In the genomic region with DNA sequence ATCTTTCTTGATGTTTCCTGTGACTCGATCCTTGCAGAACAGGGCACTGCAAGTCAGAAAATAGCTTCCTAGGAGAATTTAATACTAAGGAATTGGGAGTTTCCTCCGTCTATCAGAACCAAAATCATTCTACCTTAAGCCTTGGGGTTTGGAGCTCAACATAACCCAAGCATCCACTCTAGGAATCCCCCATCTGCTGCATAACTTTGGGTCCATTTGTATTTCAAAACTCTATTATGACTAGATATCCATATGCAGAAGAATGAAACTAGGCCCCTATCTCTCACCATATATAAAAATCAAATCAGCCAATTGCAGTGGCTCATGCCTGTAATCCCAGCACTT, we compare ENCODE assay signal across 13 cellular contexts.
A peak's percentile ranks its signal among the peaks of the same experiment; 100 is the strongest.
DNase-seq lines count a peak whose midpoint lies in the region; ATAC-seq, FAIRE-seq and TF ChIP-seq lines count a peak whose summit lies in the region.
"Had no signal": no experiment of that assay in that cellular context is flagged by ENCODE, and none has a peak within 500 bp of the region (broad histone marks: within the 10 kb centered on the region; RNA-seq: fewer than 3 reads in every experiment).

No MANE protein-coding gene starts in this region.

- no peak for FAIRE-seq in RCC 7860 (lab: Jason Lieb, UNC)

- peaks cover 24 to 32% of the 10 kb centered on the region in 2 donors for H3K4me1 Mint-ChIP-seq in natural killer cell treated with Interleukin-12 subunit alpha and Interleukin-12 subunit beta and Interleukin-15 and Interleukin-18, amount 100 ng/mL, for 72 hours (ENCODE audit: low read depth in 2 of 2)
- H3K4me1 Mint-ChIP-seq in natural killer cell: peaks cover 0 to 7% of the 10 kb centered on the region in 2 donors
- H3K4me1 Mint-ChIP-seq in activated naive CD8-positive, alpha-beta T cell (ENCODE audit: low read depth): peaks cover 51% of the 10 kb centered on the region

- intact Hi-C loops in natural killer cell (cut with micrococcal nuclease) (no loop called here), transverse colon (cut with DNase I; ENCODE audit: low total_unique reads) (no loop called here)

- peak overlapping the region; percentile 77 to 87 (median 86) for H3K27ac ChIP-seq in transverse colon
- H3K27ac ChIP-seq: cardiac muscle cell, right lobe of liver had no signal

- peak overlapping the region; percentile 28 for H3K4me3 Mint-ChIP-seq in natural killer cell treated with Interleukin-12 subunit alpha and Interleukin-12 subunit beta and Interleukin-15 and Interleukin-18, amount 100 ng/mL, for 72 hours
- no peak overlapping the region for H3K4me3 Mint-ChIP-seq in natural killer cell
- H3K4me3 Mint-ChIP-seq in activated naive CD8-positive, alpha-beta T cell: no peak overlapping the region

- no peak for TF ChIP-seq POLR2A in transverse colon (IDR thresholded peaks at IDR 0.05)

- no peaks in the 10 kb centered on the region for H3K36me3 ChIP-seq in transverse colon
- H3K36me3 ChIP-seq: cardiac muscle cell, right lobe of liver had no signal

- no peak for TF ChIP-seq CTCF in natural killer cell (IDR thresholded peaks at IDR 0.05)
- TF ChIP-seq CTCF in transverse colon (IDR thresholded peaks at IDR 0.05): no peak

- H3K27me3 ChIP-seq in transverse colon: no peaks in the 10 kb centered on the region
- H3K27me3 ChIP-seq: cardiac muscle cell, right lobe of liver had no signal

- no peak for ATAC-seq in natural killer cell treated with Interleukin-12 subunit alpha and Interleukin-12 subunit beta and Interleukin-15 and Interleukin-18, amount 100 ng/mL, for 72 hours
- ATAC-seq in natural killer cell (no peak), HG02973 (IDR thresholded peaks at IDR 0.05; ENCODE audit: unreplicated experiment) (peak; percentile 9), HG03280 (IDR thresholded peaks at IDR 0.05; ENCODE audit: unreplicated experiment) (no peak)
- ATAC-seq: right lobe of liver had no signal

- H3K36me3 Mint-ChIP-seq in natural killer cell treated with Interleukin-12 subunit alpha and Interleukin-12 subunit beta and Interleukin-15 and Interleukin-18, amount 100 ng/mL, for 72 hours: peaks cover 5% of the 10 kb centered on the region
- no peaks in the 10 kb centered on the region for H3K36me3 Mint-ChIP-seq in natural killer cell
- peaks cover 8% of the 10 kb centered on the region for H3K36me3 Mint-ChIP-seq in activated naive CD8-positive, alpha-beta T cell

- no peak for TF ChIP-seq EP300 in transverse colon (IDR thresholded peaks at IDR 0.05; ENCODE audit: low read depth)

- in situ Hi-C loops in transverse colon (cut with MboI; ENCODE audit: low pct_ligation_motif_present in 1 of 4, low pct_unique_long_range_greater_than_20kb in 1 of 4, low sequenced_read_pairs in 3 of 4): loop anchor here in 2 of 4 donors (25.0 kb wide), 2 partner anchors 169 to 519 kb away; no protein-coding TSS in a partner anchor

- H3K27ac Mint-ChIP-seq in natural killer cell treated with Interleukin-12 subunit alpha and Interleukin-12 subunit beta and Interleukin-15 and Interleukin-18, amount 100 ng/mL, for 72 hours: peak overlapping the region; percentile 44 to 56
- no peak overlapping the region for H3K27ac Mint-ChIP-seq in natural killer cell
- peak overlapping the region; percentile 46 for H3K27ac Mint-ChIP-seq in activated naive CD8-positive, alpha-beta T cell

- 50% methylated on average over 2 of the region's 2 CpGs; no CpG with 5 or more reads in 1 of the 2 donors for WGBS in transverse colon (ENCODE audit: low coverage in 1 of 2), 2 donors

- peaks cover 0 to 2% of the 10 kb centered on the region in 2 donors for H3K27me3 Mint-ChIP-seq in natural killer cell treated with Interleukin-12 subunit alpha and Interleukin-12 subunit beta and Interleukin-15 and Interleukin-18, amount 100 ng/mL, for 72 hours
- peaks cover 0 to 2% of the 10 kb centered on the region in 2 donors for H3K27me3 Mint-ChIP-seq in natural killer cell (ENCODE audit: low read depth in 2 of 2)
- H3K27me3 Mint-ChIP-seq in activated naive CD8-positive, alpha-beta T cell: no peaks in the 10 kb centered on the region

- H3K9me3 ChIP-seq in transverse colon: peaks cover 0 to 5% of the 10 kb centered on the region in 2 donors
- H3K9me3 ChIP-seq: right lobe of liver had no signal

- no peak overlapping the region for H3K4me3 ChIP-seq in transverse colon
- H3K4me3 ChIP-seq: cardiac muscle cell, right lobe of liver had no signal

- H3K4me1 ChIP-seq in transverse colon: peaks cover 13 to 42% (median 33%) of the 10 kb centered on the region in 4 donors
- H3K4me1 ChIP-seq: right lobe of liver had no signal

- H3K9me3 Mint-ChIP-seq in natural killer cell treated with Interleukin-12 subunit alpha and Interleukin-12 subunit beta and Interleukin-15 and Interleukin-18, amount 100 ng/mL, for 72 hours: no peaks in the 10 kb centered on the region
- H3K9me3 Mint-ChIP-seq in natural killer cell: no peaks in the 10 kb centered on the region
- H3K9me3 Mint-ChIP-seq in activated naive CD8-positive, alpha-beta T cell (ENCODE audit: low read depth): peaks cover 11% of the 10 kb centered on the region

- DNase-seq in natural killer cell treated with Interleukin-12 subunit alpha and Interleukin-12 subunit beta and Interleukin-15 and Interleukin-18, amount 100 ng/mL, for 72 hours (ENCODE audit: low spot score): no peak
- DNase-seq in natural killer cell: no peak
- DNase-seq in transverse colon: no peak
- no peak for DNase-seq in HPDE6-E6E7 (ENCODE audit: extremely low spot score)
- DNase-seq in RCC 7860 (ENCODE audit: low spot score): no peak
- DNase-seq: mesendoderm, NCI-H2107, right lobe of liver, Right ventricle myocardium superior had no signal

Comparison
In these comparisons a context has a peak if more than half of its experiments do, and no peak if none do; other contexts are left out.
1. H3K27ac Mint-ChIP-seq: peak in natural killer cell treated with Interleukin-12 subunit alpha and Interleukin-12 subunit beta and Interleukin-15 and Interleukin-18, amount 100 ng/mL, for 72 hours (2 of 2) and activated naive CD8-positive, alpha-beta T cell (single experiment); none in natural killer cell (0 of 2).